8 cellular contexts compared by ENCODE assay signal in the genomic region with DNA sequence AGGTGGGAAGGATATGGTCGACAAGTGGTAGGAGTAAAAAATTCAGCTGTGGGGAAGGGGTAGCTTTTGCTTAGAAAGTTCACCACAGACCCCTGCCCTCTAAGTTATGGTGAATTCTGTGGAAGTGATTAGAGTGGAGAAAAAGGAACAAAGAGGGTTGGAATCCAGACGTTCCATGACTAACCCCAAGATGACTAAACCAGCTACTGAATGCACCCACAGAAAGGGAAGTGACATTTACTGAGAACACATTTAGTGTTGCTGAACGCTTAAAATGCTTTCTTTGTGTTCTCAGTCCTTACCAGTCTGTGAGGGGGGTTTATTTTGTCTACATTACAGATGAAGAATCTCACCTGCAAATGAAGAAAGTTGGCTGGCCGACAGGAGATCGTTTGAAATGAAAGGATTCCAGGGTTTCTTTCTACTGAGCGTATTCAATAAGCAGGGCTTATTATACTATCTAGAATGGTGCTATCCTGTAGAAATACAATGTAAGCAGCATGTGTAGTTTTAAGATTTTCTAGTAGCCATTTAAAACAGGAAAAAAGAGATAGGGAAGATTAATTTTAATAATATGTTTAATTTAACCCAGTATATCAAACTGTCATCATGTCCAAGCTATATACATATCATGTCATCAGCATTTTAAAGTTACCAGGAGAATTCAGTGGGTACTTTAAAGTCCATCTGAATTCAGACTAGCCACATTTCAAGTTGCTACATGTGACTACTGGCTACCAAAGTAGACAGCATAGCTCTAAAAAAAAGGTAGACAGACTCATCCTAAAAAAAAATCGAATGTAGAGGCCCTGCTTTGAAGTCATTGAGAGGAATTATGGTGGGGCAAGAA.
DNase-seq lines count a peak whose midpoint lies in the region; ATAC-seq lines count a peak whose summit lies in the region.

No MANE protein-coding gene starts in this region.

- intact Hi-C loops in left colon (cut with DNase I, micrococcal nuclease): no loop called here

- peak overlapping the region; percentile 30 for H3K4me3 ChIP-seq in ACC112 (ENCODE audit: low read depth, low read length)
- no peak overlapping the region for H3K4me3 ChIP-seq in esophagus (ENCODE audit: low read depth in 1 of 2, low read length in 2 of 2)
- no peak overlapping the region for H3K4me3 ChIP-seq in neuronal stem cell (ENCODE audit: low read length in 2 of 2)

- H3K9ac ChIP-seq in neuronal stem cell (ENCODE audit: low read depth, low read length, poor library complexity): no peak overlapping the region

- H3K27me3 ChIP-seq in ACC112 (ENCODE audit: insufficient read depth, low read length) (no peaks in the 10 kb centered on the region), esophagus (ENCODE audit: control insufficient read depth in 1 of 2, insufficient read depth in 2 of 2, low read length in 2 of 2) (no peaks in the 10 kb centered on the region), neuronal stem cell (ENCODE audit: control insufficient read depth in 3 of 3, insufficient read depth in 3 of 3, low read depth in 1 of 3, low read length in 3 of 3) (no peaks in the 10 kb centered on the region)

- H3K27ac ChIP-seq in ACC112 (ENCODE audit: low read depth, low read length) (peak overlapping the region; percentile 98), esophagus (ENCODE audit: low read depth in 2 of 2, low read length in 1 of 2) (peak overlapping the region; percentile 31 to 60), neuronal stem cell (replicated peaks; ENCODE audit: low read length) (peak overlapping the region; percentile 86)

- H3K14ac ChIP-seq in neuronal stem cell (ENCODE audit: low read length): no peak overlapping the region

- no peak overlapping the region for H2AK5ac ChIP-seq in neuronal stem cell (ENCODE audit: low read depth, low read length)

- H2AFZ ChIP-seq in ACC112 (ENCODE audit: low read length, unreplicated experiment) (no peak overlapping the region), neuronal stem cell (ENCODE audit: low read length) (peak overlapping the region; percentile 39)

- H3K9me3 ChIP-seq in esophagus (ENCODE audit: control insufficient read depth in 2 of 2, insufficient read depth in 1 of 2, low read depth in 1 of 2, low read length in 1 of 2): no peaks in the 10 kb centered on the region
- H3K9me3 ChIP-seq in neuronal stem cell (replicated peaks in 1 of 2; ENCODE audit: control insufficient read depth in 2 of 2, insufficient read depth in 1 of 2, low read depth in 1 of 2, low read length in 2 of 2): no peaks in the 10 kb centered on the region

- ATAC-seq in GM18873 (IDR thresholded peaks at IDR 0.05; ENCODE audit: low FRiP score, unreplicated experiment) (peak; percentile 97), HG03095 (IDR thresholded peaks at IDR 0.05; ENCODE audit: unreplicated experiment) (peak; percentile 92), left colon (no peak)

- H3K36me3 ChIP-seq in ACC112 (ENCODE audit: insufficient read depth, low read length) (no peaks in the 10 kb centered on the region), esophagus (ENCODE audit: control insufficient read depth in 2 of 2, insufficient read depth in 2 of 2, low read length in 1 of 2) (no peaks in the 10 kb centered on the region), neuronal stem cell (replicated peaks in 1 of 2; ENCODE audit: control insufficient read depth in 2 of 2, insufficient read depth in 2 of 2, low read length in 2 of 2) (no peaks in the 10 kb centered on the region)

- H3K4me2 ChIP-seq in neuronal stem cell (ENCODE audit: insufficient read depth, low read length, poor library complexity, severe bottlenecking): no peak overlapping the region

- no peaks in the 10 kb centered on the region for H3K79me1 ChIP-seq in neuronal stem cell (ENCODE audit: low read depth, low read length)

- H4K91ac ChIP-seq in neuronal stem cell (ENCODE audit: low read depth, low read length, poor library complexity): no peak overlapping the region

- DNase-seq in SIG-M5 treated with dmso at 0.1 percent for 504 hours (lab: John Stamatoyannopoulos, UW; ENCODE audit: unreplicated experiment) (peak; percentile 97), neuronal stem cell (ENCODE audit: low spot score) (peak; percentile 44), cortex of kidney (lab: John Stamatoyannopoulos, UW) (no peak), left colon (no peak)

- H2BK15ac ChIP-seq in neuronal stem cell (ENCODE audit: low read length): no peak overlapping the region

- H4K8ac ChIP-seq in neuronal stem cell (ENCODE audit: low read depth, low read length): no peak overlapping the region

- H3K79me2 ChIP-seq in ACC112 (ENCODE audit: control insufficient read depth, insufficient read depth, low read length, unreplicated experiment): peaks cover 43% of the 10 kb centered on the region

- no peak overlapping the region for H3K4ac ChIP-seq in neuronal stem cell (ENCODE audit: low read length)

- 34 to 44% methylated on average over 7 of the region's 7 CpGs for WGBS in esophagus, 2 donors
- WGBS in neuronal stem cell (ENCODE audit: extremely low coverage in 2 of 2, insufficient read length in 2 of 2, insufficient replicate concordance in 1 of 2), 2 donors: no CpG with 5 or more reads among the region's 7 CpGs

- no peak overlapping the region for H2BK120ac ChIP-seq in neuronal stem cell (ENCODE audit: low read depth, low read length)

- H3K23ac ChIP-seq in neuronal stem cell (ENCODE audit: low read depth, low read length, poor library complexity): no peak overlapping the region

- H3K4me1 ChIP-seq in ACC112 (ENCODE audit: control insufficient read depth, insufficient read depth, low read length, unreplicated experiment) (peaks cover 44% of the 10 kb centered on the region), esophagus (ENCODE audit: control insufficient read depth in 2 of 2, insufficient read depth in 2 of 2, low read length in 1 of 2) (peaks cover 0 to 3% of the 10 kb centered on the region in 2 donors), neuronal stem cell (ENCODE audit: control insufficient read depth in 2 of 2, insufficient read depth in 1 of 2, low read depth in 1 of 2, low read length in 2 of 2) (peaks cover 15 to 17% of the 10 kb centered on the region in 2 donors)

- no peak overlapping the region for H2BK5ac ChIP-seq in neuronal stem cell (ENCODE audit: low read length)

- H2BK12ac ChIP-seq in neuronal stem cell (ENCODE audit: low read length): no peak overlapping the region

- H3K18ac ChIP-seq in neuronal stem cell (ENCODE audit: low read length): no peak overlapping the region

Comparison
In these comparisons a context has a peak if more than half of its experiments do, and no peak if none do; other contexts are left out.
1. H3K27ac ChIP-seq: peak in every context shown above with its lines; median percentile 98 in ACC112; 86 in neuronal stem cell; 46 in esophagus.
2. DNase-seq: peak in SIG-M5 treated with dmso at 0.1 percent for 504 hours (single experiment) and neuronal stem cell (single experiment); none in cortex of kidney (single experiment) and left colon (0 of 2).